In the genomic region with DNA sequence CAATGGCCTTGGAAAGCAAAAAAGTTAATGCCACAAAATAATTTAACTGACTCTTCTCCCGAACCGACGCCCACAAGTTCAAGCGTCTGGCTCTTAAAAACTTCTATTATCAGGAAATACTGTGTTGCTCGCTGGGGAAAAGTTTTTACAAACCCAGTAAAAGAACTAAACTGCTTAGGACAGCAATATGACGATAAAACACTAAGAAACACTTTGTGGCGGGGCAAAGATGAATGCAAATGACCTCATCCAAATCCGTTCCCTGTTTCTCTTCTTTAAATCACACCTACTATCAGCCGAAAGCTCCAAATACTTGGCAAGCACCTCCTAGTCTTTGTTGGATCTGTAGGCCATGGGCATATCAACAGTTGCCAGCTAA, we compare ENCODE assay signal across 2 cellular contexts.
TF ChIP-seq lines count a peak whose summit lies in the region.

No MANE protein-coding gene starts in this region.

TF ChIP-seq in HEK293, 187 proteins besides CTCF, POLR2A, EP300 and RAD21:
- TF ChIP-seq SP7 (tag by site-specific recombination; IDR thresholded peaks at IDR 0.05) (no peak), SCRT2 (tag by site-specific recombination; IDR thresholded peaks at IDR 0.05) (0 out of 2 replicates have a peak, but pooled peaks have one; percentile 48)

TF ChIP-seq in K562, 482 proteins besides CTCF, POLR2A, EP300 and RAD21:
- TF ChIP-seq ZNF316 (IDR thresholded peaks at IDR 0.05) = peak; percentile 31; the same call in 1 of the 2 replicates
- no peak for TF ChIP-seq ZNF695 (CRISPR knock-in tag; IDR thresholded peaks at IDR 0.05)
